In genomic region chr6:151044465-151045441, GRCh38 we compare ENCODE assay signal across 8 cellular contexts.
A peak's percentile ranks its signal among the peaks of the same experiment; 100 is the strongest.
DNase-seq lines count a peak whose midpoint lies in the region; ATAC-seq and TF ChIP-seq lines count a peak whose summit lies in the region.

No MANE protein-coding gene starts in this region.

- no peak for TF ChIP-seq RAD21 in HCT116 (IDR thresholded peaks at IDR 0.05; ENCODE audit: low read depth)

- peaks cover 5% of the 10 kb centered on the region for H3K36me3 Mint-ChIP-seq in glutamatergic neuron (ENCODE audit: unreplicated experiment)

- RAD21 ChIA-PET in HCT116 (lab: Charles Lee; ENCODE audit: low non-redundant PET in 1 of 2, low total read pairs in 2 of 2, uncharacterized antibody in 2 of 2, unreplicated experiment in 2 of 2): no interaction called here

- H3K9me3 Mint-ChIP-seq in glutamatergic neuron (ENCODE audit: unreplicated experiment): peaks cover 3% of the 10 kb centered on the region

- CTCF ChIA-PET in HCT116 (lab: Charles Lee): no interaction called here

- in situ Hi-C loops in HAP-1 (cut with MboI; ENCODE audit: low sequenced_read_pairs): no loop called here

- H2AFZ ChIP-seq in HCT116 (ENCODE audit: low read depth, low read length, poor library complexity, severe bottlenecking): no peak overlapping the region

- H3K4me1 Mint-ChIP-seq in glutamatergic neuron (ENCODE audit: low read depth, unreplicated experiment): peaks cover 17% of the 10 kb centered on the region

- H3K27ac ChIP-seq in HCT116 (ENCODE audit: low read depth, low read length): peak overlapping the region; percentile 91

- no peaks in the 10 kb centered on the region for H3K9me2 ChIP-seq in HCT116 (ENCODE audit: insufficient read depth)

- H4K20me1 ChIP-seq in HCT116 (ENCODE audit: insufficient read depth): no peaks in the 10 kb centered on the region

- intact Hi-C loops in HCT116 (cut with micrococcal nuclease) (no loop called here), sciatic nerve (cut with DNase I) (no loop called here)

- H3K4me3 Mint-ChIP-seq in glutamatergic neuron (ENCODE audit: unreplicated experiment): peak overlapping the region; percentile 37

- DNase-seq in HCT116 (ENCODE audit: low read depth, low spot score) (peak; percentile 82), SHP77 treated with DMSO at 0.1 percent for 48 hours (lab: John Stamatoyannopoulos, UW) (peak; percentile 44), glutamatergic neuron (no peak), sciatic nerve (ENCODE audit: low spot score) (peak; percentile 82), HuH-7.5 (ENCODE audit: low spot score) (no peak), HAP-1 (ENCODE audit: low spot score in 2 of 2) (no peak)

- peak overlapping the region; percentile 94 for H3K27ac Mint-ChIP-seq in glutamatergic neuron (ENCODE audit: unreplicated experiment)

- H3K27me3 ChIP-seq in HCT116 (ENCODE audit: insufficient read depth, low read length) (no peaks in the 10 kb centered on the region), HAP-1 (ENCODE audit: low read depth) (no peaks in the 10 kb centered on the region)

- peaks cover 58 to 86% of the 10 kb centered on the region in 2 experiments for H3K4me1 ChIP-seq in HCT116 (ENCODE audit: control insufficient read depth in 1 of 2, insufficient read depth in 2 of 2, low read length in 2 of 2)
- no peaks in the 10 kb centered on the region for H3K4me1 ChIP-seq in HAP-1

- peak overlapping the region; percentile 78 for H3K9ac ChIP-seq in HCT116 (ENCODE audit: low read length)

- POLR2A ChIA-PET in HCT116 (lab: Charles Lee): interaction anchor here (0.6 to 3.4 kb wide), 11 partner anchors 9 to 280 kb away, joined by 3 to 32 read pairs (median 5); no protein-coding TSS in a partner anchor

- H3K4me2 ChIP-seq in HCT116 (ENCODE audit: low read length): peak overlapping the region; percentile 81

- peaks cover 0 to 6% of the 10 kb centered on the region in 2 experiments; a peak in 1 of 4 replicates for H3K9me3 ChIP-seq in HCT116 (ENCODE audit: control insufficient read depth in 1 of 2, insufficient read depth in 1 of 2, low read depth in 1 of 2, low read length in 2 of 2)
- no peaks in the 10 kb centered on the region for H3K9me3 ChIP-seq in HAP-1

- ATAC-seq in HCT116: peak; percentile 49
- peak; percentile 82 for ATAC-seq in sciatic nerve
- no peak for ATAC-seq in GM21717 (IDR thresholded peaks at IDR 0.05; ENCODE audit: unreplicated experiment)
- no peak for ATAC-seq in GM21447 (IDR thresholded peaks at IDR 0.05; ENCODE audit: unreplicated experiment)

- peak overlapping the region; percentile 37 to 38 for H3K4me3 ChIP-seq in HCT116 (replicated peaks in 1 of 2; ENCODE audit: low read depth in 1 of 2, low read length in 2 of 2)
- no peak overlapping the region for H3K4me3 ChIP-seq in HAP-1

- peaks cover 55% of the 10 kb centered on the region for H3K79me2 ChIP-seq in HCT116 (ENCODE audit: insufficient read depth, low read length)

- TF ChIP-seq CTCF in HCT116 (IDR thresholded peaks at IDR 0.05 in 2 of 3, conservative IDR thresholded peaks at IDR 0.05 in 1 of 3; ENCODE audit: borderline replicate concordance in 1 of 3, insufficient read depth in 1 of 3, low read depth in 2 of 3, low read length in 2 of 3): no peak
- TF ChIP-seq CTCF in glutamatergic neuron (IDR thresholded peaks at IDR 0.05; ENCODE audit: partially characterized antibody, unreplicated experiment): no peak

- H3K36me3 ChIP-seq in HCT116 (ENCODE audit: control insufficient read depth in 1 of 2, insufficient read depth in 2 of 2, low read length in 2 of 2) (peaks cover 0 to 29% of the 10 kb centered on the region in 2 experiments; a peak in 1 of 4 replicates), HAP-1 (replicated peaks) (peaks cover 8% of the 10 kb centered on the region)

- peaks cover 3% of the 10 kb centered on the region for H3K27me3 Mint-ChIP-seq in glutamatergic neuron (ENCODE audit: unreplicated experiment)

- no peak for TF ChIP-seq POLR2A in HCT116 (IDR thresholded peaks at IDR 0.05; ENCODE audit: borderline replicate concordance, extremely low read depth, insufficient read depth, insufficient read length)

- TSS peak; percentile 85 for BruUV-seq in HCT116 (replicated peaks; lab: Mats Ljungman, UMichigan)

TF ChIP-seq in HCT116, 20 proteins besides CTCF, POLR2A, EP300 and RAD21:
- peak; percentile 74 for TF ChIP-seq POLR2AphosphoS5 (IDR thresholded peaks at IDR 0.05; ENCODE audit: low read depth, low read length)
- TF ChIP-seq REST (IDR thresholded peaks at IDR 0.05; ENCODE audit: low read depth): no peak
- peak; percentile 53 for TF ChIP-seq TCF7L2 (IDR thresholded peaks at IDR 0.05; ENCODE audit: borderline replicate concordance, extremely low read depth, insufficient read depth, insufficient read length)
TF ChIP-seq in HCT116: peak in this region for 2.

Comparison
In these comparisons a context has a peak if more than half of its experiments do, and no peak if none do; other contexts are left out.
1. ATAC-seq: peak in HCT116 (single experiment) and sciatic nerve (single experiment); none in GM21717 (single experiment) and GM21447 (single experiment).
2. DNase-seq: peak in HCT116 (single experiment), SHP77 treated with DMSO at 0.1 percent for 48 hours (single experiment) and sciatic nerve (single experiment); none in glutamatergic neuron (single experiment), HuH-7.5 (single experiment) and HAP-1 (0 of 2).